ENCODE assay signal across 16 cellular contexts in the genomic region with DNA sequence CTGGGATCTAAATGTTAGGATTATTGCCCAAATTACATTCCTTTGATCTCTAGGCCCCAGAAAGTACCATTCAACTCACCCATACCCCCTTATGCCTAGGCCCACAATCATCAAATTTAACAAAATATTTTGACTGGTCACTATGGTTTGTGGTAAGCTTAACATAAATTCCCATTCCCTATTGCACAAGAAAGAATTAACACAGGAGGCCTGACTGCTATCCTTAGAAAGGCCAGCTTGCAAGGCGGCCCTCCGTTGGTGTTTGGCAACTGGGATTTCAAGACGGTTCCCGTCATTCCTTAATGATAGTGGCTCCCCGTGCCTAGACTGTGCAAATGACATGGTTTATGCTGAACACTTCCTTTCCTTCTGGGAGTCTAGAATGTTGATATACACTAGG. TPM values are rescaled to one million over a fixed set of nuclear protein-coding genes. Genes with fewer than 3 reads are reported as not detected.
DNase-seq lines count a peak whose midpoint lies in the region; ATAC-seq and TF ChIP-seq lines count a peak whose summit lies in the region.
"Had no signal": no experiment of that assay in that cellular context is flagged by ENCODE, and none has a peak within 500 bp of the region (broad histone marks: within the 10 kb centered on the region; RNA-seq: fewer than 3 reads in every experiment).

No MANE protein-coding gene starts in this region.

- no peak for TF ChIP-seq POLR2A in GM18505 (IDR thresholded peaks at IDR 0.05; ENCODE audit: borderline replicate concordance, extremely low read depth, insufficient read depth, insufficient read length)

- ATAC-seq in GM18505 (IDR thresholded peaks at IDR 0.05; ENCODE audit: unreplicated experiment): no peak
- ATAC-seq: CD8-positive, alpha-beta T cell; PC-3 had no signal

- DNase-seq in HCEC 1CT: peak; percentile 59
- peak; percentile 57 for DNase-seq in RPMI7951 (ENCODE audit: low read depth)
- peak; percentile 93 for DNase-seq in fibroblast of peridontal ligament (ENCODE audit: extremely low read depth)
- peak; percentile 46 for DNase-seq in stromal cell of bone marrow (ENCODE audit: low read depth)
- no peak for DNase-seq in activated CD4-positive, CD25-positive, alpha-beta regulatory T cell treated with anti-CD3 and anti-CD28 coated beads, Interleukin-2, amount 50 U/mL, for 72 hours
- no peak for DNase-seq in globus pallidus (ENCODE audit: low spot score)
- DNase-seq: CD8-positive, alpha-beta T cell; DMS79; Karpas-422; NCI-H1417 treated with DMSO at 0.1 percent for 48 hours; NCI-H1930; NCI-H2171; NCI-H510A; NCI-H774; PC-3 had no signal

RNA-seq across cellular contexts. Expression of a gene that starts 29.6 kb away (rescaled TPM):
- total RNA-seq in RPMI7951 (2014; rRNA removed; shearing (Covaris generic)): 60.6 and 76.3 TPM in 2 replicates

Comparison
In these comparisons a context has a peak if more than half of its experiments do, and no peak if none do; other contexts are left out.
1. DNase-seq: peak in HCEC 1CT (single experiment), RPMI7951 (single experiment), fibroblast of peridontal ligament (single experiment) and stromal cell of bone marrow (single experiment); none in activated CD4-positive, CD25-positive, alpha-beta regulatory T cell treated with anti-CD3 and anti-CD28 coated beads, Interleukin-2, amount 50 U/mL, for 72 hours (single experiment) and globus pallidus (single experiment).